11 cellular contexts compared by ENCODE assay signal in the genomic region with DNA sequence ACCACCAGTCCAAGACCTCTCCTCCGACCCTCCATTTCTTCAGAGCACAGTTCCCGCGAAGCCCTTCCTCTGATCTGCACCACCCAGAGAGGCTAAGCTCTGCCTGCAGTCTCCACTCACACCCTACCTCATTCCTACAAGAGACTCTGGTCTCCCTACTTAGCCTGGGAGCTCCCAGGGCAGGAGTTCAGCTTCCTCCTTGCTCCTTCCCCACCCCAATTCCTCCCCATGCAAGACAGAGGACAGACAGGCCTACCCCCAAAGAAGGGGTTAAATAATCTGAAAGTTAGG. TPM values are rescaled to one million over a fixed set of nuclear protein-coding genes. Genes with fewer than 3 reads are reported as not detected.
DNase-seq lines count a peak whose midpoint lies in the region; ATAC-seq and TF ChIP-seq lines count a peak whose summit lies in the region.
"Had no signal": no experiment of that assay in that cellular context is flagged by ENCODE, and none has a peak within 500 bp of the region (broad histone marks: within the 10 kb centered on the region; RNA-seq: fewer than 3 reads in every experiment).

No MANE protein-coding gene starts in this region.

- H3K4me1 ChIP-seq in right atrium auricular region: peaks cover 0 to 13% of the 10 kb centered on the region in 2 donors
- peaks cover 3% of the 10 kb centered on the region in 2 donors for H3K4me1 ChIP-seq in aorta (ENCODE audit: control insufficient read depth in 1 of 2, insufficient read depth in 2 of 2, low read length in 2 of 2)
- H3K4me1 ChIP-seq: uterus had no signal

- no peaks in the 10 kb centered on the region for H3K36me3 ChIP-seq in right atrium auricular region
- H3K36me3 ChIP-seq in aorta (ENCODE audit: control insufficient read depth in 1 of 2, insufficient read depth in 2 of 2, low read length in 1 of 2): no peaks in the 10 kb centered on the region
- H3K36me3 ChIP-seq: uterus had no signal

- H3K4me3 ChIP-seq in right atrium auricular region (no peak overlapping the region), aorta (ENCODE audit: low read length in 2 of 2) (no peak overlapping the region)
- H3K4me3 ChIP-seq: uterus had no signal

- peak overlapping the region; percentile 59 to 69 for H3K27ac ChIP-seq in right atrium auricular region
- peak overlapping the region; percentile 20 to 69 for H3K27ac ChIP-seq in aorta (ENCODE audit: low read depth in 1 of 2, low read length in 2 of 2)
- H3K27ac ChIP-seq: uterus had no signal

- DNase-seq in Right ventricle myocardium superior (no peak), cardiac septum (ENCODE audit: low spot score) (no peak), right atrium auricular region (ENCODE audit: low spot score) (peak; percentile 21), aorta (no peak), CD1c-positive myeloid dendritic cell (ENCODE audit: extremely low spot score) (no peak)
- no peak for DNase-seq in activated naive CD4-positive, alpha-beta T cell treated with anti-CD3 and anti-CD28 coated beads, Interleukin-2, amount 50 U/mL, for 72 hours (ENCODE audit: low spot score in 2 of 2)
- DNase-seq: uterus had no signal

- WGBS in aorta, 2 donors: 86 to 91% methylated on average over 3 of the region's 3 CpGs

- no peaks in the 10 kb centered on the region for H3K27me3 ChIP-seq in right atrium auricular region
- no peaks in the 10 kb centered on the region for H3K27me3 ChIP-seq in aorta (ENCODE audit: control insufficient read depth in 1 of 2, insufficient read depth in 2 of 2, low read length in 1 of 2)
- H3K27me3 ChIP-seq: uterus had no signal

- intact Hi-C loops in Right ventricle myocardium superior (cut with DNase I) (no loop called here), cardiac septum (cut with DNase I) (loop anchor here (5.0 kb wide), 1 partner anchor 38 kb away; no protein-coding TSS in a partner anchor), aorta (cut with DNase I) (no loop called here)

- H3K27ac Mint-ChIP-seq in activated naive CD4-positive, alpha-beta T cell treated with anti-CD3 and anti-CD28 coated beads, Interleukin-2, amount 50 U/mL, for 72 hours: no peak overlapping the region

- H3K36me3 Mint-ChIP-seq in activated naive CD4-positive, alpha-beta T cell treated with anti-CD3 and anti-CD28 coated beads, Interleukin-2, amount 50 U/mL, for 72 hours: no peaks in the 10 kb centered on the region

- H3K9me3 Mint-ChIP-seq in activated naive CD4-positive, alpha-beta T cell treated with anti-CD3 and anti-CD28 coated beads, Interleukin-2, amount 50 U/mL, for 72 hours: no peaks in the 10 kb centered on the region
- H3K9me3 Mint-ChIP-seq: neural crest cell had no signal

- H3K9me3 ChIP-seq in right atrium auricular region: no peaks in the 10 kb centered on the region
- no peaks in the 10 kb centered on the region for H3K9me3 ChIP-seq in aorta (ENCODE audit: control insufficient read depth, low read length)
- H3K9me3 ChIP-seq: uterus had no signal

- no peak for TF ChIP-seq CTCF in right atrium auricular region (IDR thresholded peaks at IDR 0.05)

- peak; percentile 9 for ATAC-seq in Right ventricle myocardium superior (ENCODE audit: poor library complexity)
- peak; percentile 9 for ATAC-seq in HG03460 (IDR thresholded peaks at IDR 0.05; ENCODE audit: unreplicated experiment)
- ATAC-seq in aorta (ENCODE audit: low FRiP score): no peak
- ATAC-seq in SK-N-SH treated with all-trans-retinoic acid at 6 μM for 48 hours: no peak
- ATAC-seq in activated naive CD4-positive, alpha-beta T cell treated with anti-CD3 and anti-CD28 coated beads, Interleukin-2, amount 50 U/mL, for 72 hours: no peak

TF ChIP-seq in SK-N-SH treated with all-trans-retinoic acid at 6 μM for 48 hours, 23 proteins besides CTCF, POLR2A, EP300 and RAD21:
- no peak for TF ChIP-seq ZNF8 (CRISPR knock-in tag; IDR thresholded peaks at IDR 0.05)
- no peak for TF ChIP-seq ZNF70 (CRISPR knock-in tag; IDR thresholded peaks at IDR 0.05)
- TF ChIP-seq ZC3H10 (CRISPR knock-in tag; IDR thresholded peaks at IDR 0.05): no peak
- TF ChIP-seq, protein P1, sequence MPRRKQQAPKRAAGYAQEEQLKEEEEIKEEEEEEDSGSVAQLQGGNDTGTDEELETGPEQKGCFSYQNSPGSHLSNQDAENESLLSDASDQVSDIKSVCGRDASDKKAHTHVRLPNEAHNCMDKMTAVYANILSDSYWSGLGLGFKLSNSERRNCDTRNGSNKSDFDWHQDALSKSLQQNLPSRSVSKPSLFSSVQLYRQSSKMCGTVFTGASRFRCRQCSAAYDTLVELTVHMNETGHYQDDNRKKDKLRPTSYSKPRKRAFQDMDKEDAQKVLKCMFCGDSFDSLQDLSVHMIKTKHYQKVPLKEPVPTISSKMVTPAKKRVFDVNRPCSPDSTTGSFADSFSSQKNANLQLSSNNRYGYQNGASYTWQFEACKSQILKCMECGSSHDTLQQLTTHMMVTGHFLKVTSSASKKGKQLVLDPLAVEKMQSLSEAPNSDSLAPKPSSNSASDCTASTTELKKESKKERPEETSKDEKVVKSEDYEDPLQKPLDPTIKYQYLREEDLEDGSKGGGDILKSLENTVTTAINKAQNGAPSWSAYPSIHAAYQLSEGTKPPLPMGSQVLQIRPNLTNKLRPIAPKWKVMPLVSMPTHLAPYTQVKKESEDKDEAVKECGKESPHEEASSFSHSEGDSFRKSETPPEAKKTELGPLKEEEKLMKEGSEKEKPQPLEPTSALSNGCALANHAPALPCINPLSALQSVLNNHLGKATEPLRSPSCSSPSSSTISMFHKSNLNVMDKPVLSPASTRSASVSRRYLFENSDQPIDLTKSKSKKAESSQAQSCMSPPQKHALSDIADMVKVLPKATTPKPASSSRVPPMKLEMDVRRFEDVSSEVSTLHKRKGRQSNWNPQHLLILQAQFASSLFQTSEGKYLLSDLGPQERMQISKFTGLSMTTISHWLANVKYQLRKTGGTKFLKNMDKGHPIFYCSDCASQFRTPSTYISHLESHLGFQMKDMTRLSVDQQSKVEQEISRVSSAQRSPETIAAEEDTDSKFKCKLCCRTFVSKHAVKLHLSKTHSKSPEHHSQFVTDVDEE (CRISPR knock-in tag; IDR thresholded peaks at IDR 0.05): no peak
- TF ChIP-seq, protein P2, sequence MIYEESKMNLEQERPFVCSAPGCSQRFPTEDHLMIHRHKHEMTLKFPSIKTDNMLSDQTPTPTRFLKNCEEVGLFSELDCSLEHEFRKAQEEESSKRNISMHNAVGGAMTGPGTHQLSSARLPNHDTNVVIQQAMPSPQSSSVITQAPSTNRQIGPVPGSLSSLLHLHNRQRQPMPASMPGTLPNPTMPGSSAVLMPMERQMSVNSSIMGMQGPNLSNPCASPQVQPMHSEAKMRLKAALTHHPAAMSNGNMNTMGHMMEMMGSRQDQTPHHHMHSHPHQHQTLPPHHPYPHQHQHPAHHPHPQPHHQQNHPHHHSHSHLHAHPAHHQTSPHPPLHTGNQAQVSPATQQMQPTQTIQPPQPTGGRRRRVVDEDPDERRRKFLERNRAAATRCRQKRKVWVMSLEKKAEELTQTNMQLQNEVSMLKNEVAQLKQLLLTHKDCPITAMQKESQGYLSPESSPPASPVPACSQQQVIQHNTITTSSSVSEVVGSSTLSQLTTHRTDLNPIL (CRISPR knock-in tag; IDR thresholded peaks at IDR 0.05; ENCODE audit: low read depth): no peak
- no peak for TF ChIP-seq OSR1 (CRISPR knock-in tag; IDR thresholded peaks at IDR 0.05)
- no peak for TF ChIP-seq GLIS3 (CRISPR knock-in tag; IDR thresholded peaks at IDR 0.05)
- no peak for TF ChIP-seq SNAI2 (CRISPR knock-in tag; IDR thresholded peaks at IDR 0.05)

RNA-seq across cellular contexts. Expression of a gene that starts 12.6 kb away (rescaled TPM):
- total RNA-seq in Right ventricle myocardium superior: 3.4 TPM
- total RNA-seq in cardiac septum: 0.89 TPM
- total RNA-seq in right atrium auricular region: 10 to 100 TPM in 1 of 2 donors, 1 to 10 TPM in 1; 6.2 to 21.0 TPM
- 1 to 10 TPM; 3.2 to 7.6 TPM for total RNA-seq in aorta
- polyA plus RNA-seq in aorta: 10 to 100 TPM; 11.5 to 14.0 TPM
- 1 to 10 TPM; 5.2 to 7.0 TPM for total RNA-seq in activated naive CD4-positive, alpha-beta T cell treated with anti-CD3 and anti-CD28 coated beads, Interleukin-2, amount 50 U/mL, for 72 hours
- total RNA-seq: H4 had no signal

Comparison
In these comparisons a context has a peak if more than half of its experiments do, and no peak if none do; other contexts are left out.
1. ATAC-seq: peak in Right ventricle myocardium superior (single experiment) and HG03460 (single experiment); none in aorta (single experiment), SK-N-SH treated with all-trans-retinoic acid at 6 μM for 48 hours (single experiment) and activated naive CD4-positive, alpha-beta T cell treated with anti-CD3 and anti-CD28 coated beads, Interleukin-2, amount 50 U/mL, for 72 hours (0 of 2).